ENCODE assay signal across 12 cellular contexts in the genomic region with DNA sequence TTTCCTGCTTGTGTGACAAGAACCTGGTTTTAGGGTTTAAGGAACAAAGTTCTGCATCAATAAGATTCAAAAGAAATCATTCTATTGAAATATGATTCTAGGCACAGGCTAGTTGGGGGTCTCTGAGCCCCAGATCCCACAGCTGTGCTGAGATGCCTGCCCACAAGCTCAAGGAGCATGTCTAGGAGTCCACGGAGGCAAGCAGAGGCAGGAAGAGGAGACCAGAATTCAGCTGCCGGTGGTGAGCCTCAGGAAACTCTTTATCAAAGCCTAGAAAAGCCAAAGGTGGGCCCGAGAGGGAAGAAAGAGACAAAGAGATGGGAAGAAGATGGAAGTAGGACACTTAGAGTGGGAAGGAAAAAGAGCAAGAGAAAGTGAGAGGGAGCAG. TPM values are rescaled to one million over a fixed set of nuclear protein-coding genes. Genes with fewer than 3 reads are reported as not detected.
A peak's percentile ranks its signal among the peaks of the same experiment; 100 is the strongest.
DNase-seq lines count a peak whose midpoint lies in the region; ATAC-seq and TF ChIP-seq lines count a peak whose summit lies in the region.
"Had no signal": no experiment of that assay in that cellular context is flagged by ENCODE, and none has a peak within 500 bp of the region (broad histone marks: within the 10 kb centered on the region; RNA-seq: fewer than 3 reads in every experiment).

No MANE protein-coding gene starts in this region.

- H3K9me3 ChIP-seq in cardiac muscle cell (ENCODE audit: low read depth) = no peaks in the 10 kb centered on the region
- no peaks in the 10 kb centered on the region for H3K9me3 ChIP-seq in left ventricle myocardium inferior (replicated peaks)
- no peaks in the 10 kb centered on the region for H3K9me3 ChIP-seq in mesodermal cell (ENCODE audit: control insufficient read depth, low read length)
- H3K9me3 ChIP-seq: SJCRH30 had no signal

- H3K4me1 ChIP-seq in cardiac muscle cell (ENCODE audit: low read depth) (peaks cover 37% of the 10 kb centered on the region), left ventricle myocardium inferior (peaks cover 30% of the 10 kb centered on the region), mesodermal cell (ENCODE audit: control insufficient read depth, insufficient read depth, low read length, poor library complexity, severe bottlenecking) (peaks cover 36% of the 10 kb centered on the region)

- POLR2A ChIA-PET in activated CD4-positive, alpha-beta memory T cell treated with anti-CD3 and anti-CD28 coated beads for 36 hours (lab: Charles Lee) = interaction anchor here (0.5 kb wide), 1 partner anchor 10 kb away, joined by 4 read pairs; no protein-coding TSS in a partner anchor

- 62 to 80% methylated on average over 3 of the region's 3 CpGs for WGBS in mesodermal cell (ENCODE audit: insufficient coverage in 2 of 2), 2 experiments

- intact Hi-C loops in left ventricle myocardium inferior (cut with micrococcal nuclease) = no loop called here
- intact Hi-C loops in activated CD4-positive, alpha-beta memory T cell treated with anti-CD3 and anti-CD28 coated beads for 36 hours (cut with micrococcal nuclease) = no loop called here

- H3K27me3 Mint-ChIP-seq in activated naive CD8-positive, alpha-beta T cell treated with anti-CD3 and anti-CD28 coated beads, Interleukin-2, amount 50 U/mL, for 24 hours = no peaks in the 10 kb centered on the region
- peaks cover 5% of the 10 kb centered on the region for H3K27me3 Mint-ChIP-seq in activated CD4-positive, alpha-beta memory T cell treated with anti-CD3 and anti-CD28 coated beads for 36 hours

- H3K36me3 ChIP-seq in cardiac muscle cell (no peaks in the 10 kb centered on the region), left ventricle myocardium inferior (no peaks in the 10 kb centered on the region), mesodermal cell (ENCODE audit: control insufficient read depth, insufficient read depth, low read length) (no peaks in the 10 kb centered on the region)
- H3K36me3 ChIP-seq: SJCRH30 had no signal

- H3K27ac Mint-ChIP-seq in activated naive CD8-positive, alpha-beta T cell treated with anti-CD3 and anti-CD28 coated beads, Interleukin-2, amount 50 U/mL, for 24 hours = no peak overlapping the region
- H3K27ac Mint-ChIP-seq in activated CD4-positive, alpha-beta memory T cell treated with anti-CD3 and anti-CD28 coated beads for 36 hours = no peak overlapping the region

- H3K36me3 Mint-ChIP-seq in activated naive CD8-positive, alpha-beta T cell treated with anti-CD3 and anti-CD28 coated beads, Interleukin-2, amount 50 U/mL, for 24 hours (ENCODE audit: low read depth) = no peaks in the 10 kb centered on the region
- no peaks in the 10 kb centered on the region for H3K36me3 Mint-ChIP-seq in activated CD4-positive, alpha-beta memory T cell treated with anti-CD3 and anti-CD28 coated beads for 36 hours
- H3K36me3 Mint-ChIP-seq: activated CD8-positive, alpha-beta memory T cell treated with anti-CD3 and anti-CD28 coated beads, Interleukin-2, amount 10 ng/mL, durations not matched to agents 7 days and 5 days had no signal

- H3K9me3 Mint-ChIP-seq in activated naive CD8-positive, alpha-beta T cell treated with anti-CD3 and anti-CD28 coated beads, Interleukin-2, amount 50 U/mL, for 24 hours = no peaks in the 10 kb centered on the region
- H3K9me3 Mint-ChIP-seq in activated CD4-positive, alpha-beta memory T cell treated with anti-CD3 and anti-CD28 coated beads for 36 hours = no peaks in the 10 kb centered on the region

- peaks cover 31% of the 10 kb centered on the region for H3K4me1 Mint-ChIP-seq in activated naive CD8-positive, alpha-beta T cell treated with anti-CD3 and anti-CD28 coated beads, Interleukin-2, amount 50 U/mL, for 24 hours
- H3K4me1 Mint-ChIP-seq in activated CD4-positive, alpha-beta memory T cell treated with anti-CD3 and anti-CD28 coated beads for 36 hours (ENCODE audit: low read depth) = peaks cover 10% of the 10 kb centered on the region

- DNase-seq in cardiac muscle cell (ENCODE audit: low read depth in 1 of 2, low spot score in 1 of 2) (no peak), left ventricle myocardium inferior (no peak), HT-29 (ENCODE audit: low spot score) (no peak), NCI-H446 (lab: John Stamatoyannopoulos, UW) (no peak), EL (no peak)
- no peak for DNase-seq in activated naive CD8-positive, alpha-beta T cell treated with anti-CD3 and anti-CD28 coated beads, Interleukin-2, amount 50 U/mL, for 24 hours
- no peak for DNase-seq in activated CD4-positive, alpha-beta memory T cell treated with anti-CD3 and anti-CD28 coated beads for 36 hours
- DNase-seq: Calu3 had no signal

- H3K4me3 Mint-ChIP-seq in activated naive CD8-positive, alpha-beta T cell treated with anti-CD3 and anti-CD28 coated beads, Interleukin-2, amount 50 U/mL, for 24 hours = peak overlapping the region; percentile 13
- H3K4me3 Mint-ChIP-seq in activated CD4-positive, alpha-beta memory T cell treated with anti-CD3 and anti-CD28 coated beads for 36 hours = no peak overlapping the region
- H3K4me3 Mint-ChIP-seq: activated CD8-positive, alpha-beta memory T cell treated with anti-CD3 and anti-CD28 coated beads, Interleukin-2, amount 10 ng/mL, durations not matched to agents 7 days and 5 days had no signal

- H3K27me3 ChIP-seq in cardiac muscle cell (no peaks in the 10 kb centered on the region), left ventricle myocardium inferior (ENCODE audit: low read depth) (peaks cover 15% of the 10 kb centered on the region)
- H3K27me3 ChIP-seq: SJCRH30 had no signal

- ATAC-seq in activated naive CD8-positive, alpha-beta T cell treated with anti-CD3 and anti-CD28 coated beads, Interleukin-2, amount 50 U/mL, for 24 hours = no peak

- CTCF ChIA-PET in activated CD4-positive, alpha-beta memory T cell treated with anti-CD3 and anti-CD28 coated beads for 36 hours (lab: Charles Lee) = interaction anchor here (1.2 to 1.5 kb wide), 3 partner anchors 23 to 236 kb away, joined by 4 to 5 read pairs (median 4); no protein-coding TSS in a partner anchor

- H3K27ac ChIP-seq in cardiac muscle cell (peak overlapping the region; percentile 94), left ventricle myocardium inferior (replicated peaks) (no peak overlapping the region), mesodermal cell (ENCODE audit: low read depth, low read length, severe bottlenecking) (peak overlapping the region; percentile 77)
- H3K27ac ChIP-seq: SJCRH30 had no signal

- no peak overlapping the region for H3K4me3 ChIP-seq in cardiac muscle cell
- H3K4me3 ChIP-seq in left ventricle myocardium inferior = no peak overlapping the region
- no peak overlapping the region for H3K4me3 ChIP-seq in mesodermal cell (ENCODE audit: extremely low read depth, insufficient read depth, low read length, poor library complexity, severe bottlenecking)
- H3K4me3 ChIP-seq: SJCRH30, skin epidermis had no signal

- TF ChIP-seq CTCF in cardiac muscle cell (IDR thresholded peaks at IDR 0.05; ENCODE audit: low read depth, low read length) (no peak), left ventricle myocardium inferior (IDR thresholded peaks at IDR 0.05; ENCODE audit: borderline replicate concordance) (no peak)

RNA-seq across cellular contexts. Expression of gene DDR1, which starts 40.7 kb away (rescaled TPM):
- total RNA-seq in cardiac muscle cell = 125 and 136 TPM in 2 replicates
- 108 and 118 TPM in 2 replicates for polyA plus RNA-seq in cardiac muscle cell
- 28.2 TPM for total RNA-seq in left ventricle myocardium inferior
- 89.1 TPM for polyA plus RNA-seq in mesodermal cell (2013, experiment 1 of 2)
- polyA plus RNA-seq in mesodermal cell (2013, experiment 2 of 2) = 68.7 TPM
- total RNA-seq in HT-29 (2014; rRNA removed; shearing (Covaris generic)) = 131 and 158 TPM in 2 replicates
- 1 to 10 TPM; 8.1 to 8.7 TPM for total RNA-seq in activated CD4-positive, alpha-beta memory T cell treated with anti-CD3 and anti-CD28 coated beads for 36 hours
